In genomic region chr2:136021406-136021805, GRCh38 we compare ENCODE assay signal across 18 cellular contexts. TPM values are rescaled to one million over a fixed set of nuclear protein-coding genes. Genes with fewer than 3 reads are reported as not detected.
DNase-seq lines count a peak whose midpoint lies in the region; TF ChIP-seq lines count a peak whose summit lies in the region.
"Had no signal": no experiment of that assay in that cellular context is flagged by ENCODE, and none has a peak within 500 bp of the region (broad histone marks: within the 10 kb centered on the region; RNA-seq: fewer than 3 reads in every experiment).

No MANE protein-coding gene starts in this region.

- H3K4me3 ChIP-seq in HL-60 (replicated peaks; ENCODE audit: insufficient read depth, low read length), result no peak overlapping the region

- peak overlapping the region; percentile 72 for H3K27ac Mint-ChIP-seq in endothelial cell (ENCODE audit: unreplicated experiment)
- H3K27ac Mint-ChIP-seq in neural crest cell (ENCODE audit: unreplicated experiment), result peak overlapping the region; percentile 72

- H3K36me3 Mint-ChIP-seq in endothelial cell (ENCODE audit: low read depth, unreplicated experiment), result no peaks in the 10 kb centered on the region
- H3K36me3 Mint-ChIP-seq in neural crest cell (ENCODE audit: low read depth), result no peaks in the 10 kb centered on the region

- DNase-seq in HL-60 (ENCODE audit: low read depth in 1 of 2, low spot score in 1 of 2) (no peak), endothelial cell (ENCODE audit: low spot score) (no peak), neural crest cell (ENCODE audit: low read depth, low spot score) (no peak), superior temporal gyrus (ENCODE audit: extremely low spot score) (peak; percentile 67), HT-29 (ENCODE audit: low spot score) (no peak), NCI-H1105 treated with DMSO at 0.1 percent for 48 hours (lab: John Stamatoyannopoulos, UW) (no peak), COR-L47 (lab: John Stamatoyannopoulos, UW) (no peak)
- DNase-seq: DMS79; KBM-7; MM.1S; NCI-H1092; NCI-H1436 treated with DMSO at 0.1 percent for 48 hours; NCI-H2029; NCI-H2227 treated with DMSO at 0.1 percent for 48 hours; NCI-H510A treated with DMSO at 0.1 percent for 48 hours; NCI-H774; NK-92 treated with Interleukin-12 subunit alpha and Interleukin-12 subunit beta, amount 100 ng/mL, for 24 hours had no signal

- peaks cover 61% of the 10 kb centered on the region for H3K4me1 Mint-ChIP-seq in endothelial cell (ENCODE audit: unreplicated experiment)
- H3K4me1 Mint-ChIP-seq in neural crest cell, result peaks cover 78% of the 10 kb centered on the region

- TF ChIP-seq CTCF in HL-60 (IDR thresholded peaks at IDR 0.05; ENCODE audit: insufficient read depth, low read length) (no peak), endothelial cell (IDR thresholded peaks at IDR 0.05; ENCODE audit: unreplicated experiment) (no peak), neural crest cell (conservative IDR thresholded peaks at IDR 0.05) (no peak)

- no peak overlapping the region for H3K4me3 Mint-ChIP-seq in endothelial cell (ENCODE audit: unreplicated experiment)
- peak overlapping the region; percentile 36 for H3K4me3 Mint-ChIP-seq in neural crest cell
- H3K4me3 Mint-ChIP-seq: B cell had no signal

- H3K27me3 Mint-ChIP-seq in endothelial cell (ENCODE audit: unreplicated experiment) (peaks cover 5% of the 10 kb centered on the region), neural crest cell (ENCODE audit: low read depth) (no peaks in the 10 kb centered on the region)
- H3K27me3 Mint-ChIP-seq: B cell had no signal

- H3K27ac ChIP-seq in HL-60 (replicated peaks), result peak overlapping the region; percentile 72; the same call in 1 of the 2 replicates

- H3K9me3 Mint-ChIP-seq in endothelial cell (ENCODE audit: unreplicated experiment) (no peaks in the 10 kb centered on the region), neural crest cell (no peaks in the 10 kb centered on the region)

- no peaks in the 10 kb centered on the region for H3K27me3 ChIP-seq in HL-60 (ENCODE audit: insufficient read depth, poor library complexity, severe bottlenecking)

RNA-seq across cellular contexts. Expression of gene DARS1, which starts 36.0 kb away (rescaled TPM):
- total RNA-seq in endothelial cell (ENCODE audit: unreplicated experiment) (82.9 TPM), neural crest cell (73.8 and 91.1 TPM in 2 replicates)
- total RNA-seq in HT-29 (2014; rRNA removed; shearing (Covaris generic)), result 20.5 and 29.6 TPM in 2 replicates
